13 cellular contexts compared by ENCODE assay signal in the genomic region with DNA sequence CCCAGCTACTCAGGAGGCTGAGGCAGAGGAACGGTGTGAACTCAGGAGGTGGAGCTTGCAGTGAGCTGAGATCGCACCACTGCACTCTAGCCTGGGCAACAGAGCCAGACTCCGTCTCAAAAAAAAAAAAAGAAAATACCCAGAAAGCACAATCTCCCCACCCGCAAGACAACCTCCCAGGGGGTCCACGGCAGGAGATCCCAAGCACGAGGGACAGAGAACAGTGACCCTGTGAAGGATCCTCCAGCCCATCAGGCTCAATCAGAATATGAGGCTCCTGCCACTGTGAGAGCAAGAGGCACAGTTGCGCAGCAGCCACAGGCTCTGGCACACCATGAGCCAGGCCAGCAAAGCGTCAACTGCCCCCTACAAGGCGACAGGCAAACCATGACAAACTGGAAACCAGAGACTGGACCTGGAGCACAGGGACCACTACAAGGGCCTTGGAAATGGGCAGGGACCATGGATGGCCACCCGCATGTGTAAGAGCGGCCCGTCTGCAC.
"Had no signal": no experiment of that assay in that cellular context is flagged by ENCODE, and none has a peak within 500 bp of the region (broad histone marks: within the 10 kb centered on the region; RNA-seq: fewer than 3 reads in every experiment).

No MANE protein-coding gene starts in this region.

- H3K9me3 ChIP-seq: body of pancreas, gastroesophageal sphincter, tibial nerve had no signal

- H3K36me3 ChIP-seq: gastroesophageal sphincter, tibial nerve had no signal

- H3K4me3 Mint-ChIP-seq: activated naive CD4-positive, alpha-beta T cell treated with anti-CD3 and anti-CD28 coated beads, Interleukin-2, amount 50 U/mL, for 24 hours; effector memory CD8-positive, alpha-beta T cell had no signal

- DNase-seq: activated CD4-positive, alpha-beta T cell treated with anti-CD3 and anti-CD28 coated beads, Interleukin-2, amount 50 U/mL, for 1 hour; activated CD4-positive, CD25-positive, alpha-beta regulatory T cell; amniotic stem cell; body of pancreas; central memory CD4-positive, alpha-beta T cell; cortex of kidney; effector memory CD8-positive, alpha-beta T cell had no signal

- FAIRE-seq: keratinocyte, TTC549 had no signal

- H3K4me3 ChIP-seq: body of pancreas, gastroesophageal sphincter, tibial nerve had no signal

- H3K36me3 Mint-ChIP-seq: activated naive CD4-positive, alpha-beta T cell treated with anti-CD3 and anti-CD28 coated beads, Interleukin-2, amount 50 U/mL, for 24 hours had no signal

- H3K27ac Mint-ChIP-seq: activated naive CD4-positive, alpha-beta T cell treated with anti-CD3 and anti-CD28 coated beads, Interleukin-2, amount 50 U/mL, for 24 hours; effector memory CD8-positive, alpha-beta T cell had no signal

- H3K9me3 Mint-ChIP-seq: activated naive CD4-positive, alpha-beta T cell treated with anti-CD3 and anti-CD28 coated beads, Interleukin-2, amount 50 U/mL, for 24 hours; effector memory CD8-positive, alpha-beta T cell had no signal

- ATAC-seq: body of pancreas; effector memory CD8-positive, alpha-beta T cell; gastroesophageal sphincter had no signal

- H3K27me3 ChIP-seq: body of pancreas, gastroesophageal sphincter, tibial nerve had no signal

- H3K27me3 Mint-ChIP-seq: activated naive CD4-positive, alpha-beta T cell treated with anti-CD3 and anti-CD28 coated beads, Interleukin-2, amount 50 U/mL, for 24 hours; effector memory CD8-positive, alpha-beta T cell had no signal

- H3K27ac ChIP-seq: epithelial cell of prostate, tibial nerve had no signal
